12 cellular contexts compared by ENCODE assay signal in the genomic region with DNA sequence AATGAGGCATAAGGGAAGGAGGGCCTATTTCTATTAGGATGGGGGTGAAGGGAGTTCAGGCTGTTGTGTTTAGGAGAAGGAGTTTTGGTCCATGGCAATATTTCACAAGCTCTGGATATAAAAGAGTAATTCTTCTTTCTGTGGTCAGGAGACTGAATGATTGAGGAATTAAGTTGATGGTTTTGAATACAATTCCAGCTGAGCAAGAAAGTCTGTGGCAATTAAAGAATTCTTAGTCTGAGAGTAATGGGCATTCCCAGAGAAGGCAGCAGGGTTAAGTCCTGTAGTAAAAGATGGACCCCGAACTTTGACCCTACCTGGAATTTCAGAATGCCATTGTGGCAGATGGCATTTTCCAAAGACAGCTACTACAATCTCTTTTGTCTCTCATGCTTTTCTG.
DNase-seq lines count a peak whose midpoint lies in the region; TF ChIP-seq lines count a peak whose summit lies in the region.
"Had no signal": no experiment of that assay in that cellular context is flagged by ENCODE, and none has a peak within 500 bp of the region (broad histone marks: within the 10 kb centered on the region; RNA-seq: fewer than 3 reads in every experiment).

No MANE protein-coding gene starts in this region.

- peak overlapping the region; percentile 84 for H2BK12ac ChIP-seq in trophoblast cell (ENCODE audit: low read length)

- no peak overlapping the region for H3K27ac ChIP-seq in HEK293 (ENCODE audit: extremely low read depth, low read depth, low read length)
- H3K27ac ChIP-seq in trophoblast cell (ENCODE audit: low read depth, low read length): no peak overlapping the region
- no peak overlapping the region for H3K27ac ChIP-seq in smooth muscle cell (ENCODE audit: low read depth)
- H3K27ac ChIP-seq in ascending aorta: no peak overlapping the region
- H3K27ac ChIP-seq: C4-2B had no signal

- no peak overlapping the region for H4K8ac ChIP-seq in trophoblast cell (ENCODE audit: low read depth, low read length)

- no peak overlapping the region for H2AK5ac ChIP-seq in trophoblast cell (ENCODE audit: low read length)

- peak overlapping the region; percentile 23 for H4K91ac ChIP-seq in trophoblast cell (ENCODE audit: low read depth, low read length)

- no peak overlapping the region for H3K4ac ChIP-seq in trophoblast cell (ENCODE audit: low read depth, low read length)

- POLR2A ChIA-PET in HEK293 (lab: Yijun Ruan, JAX): no interaction called here

- no peak overlapping the region for H2BK5ac ChIP-seq in trophoblast cell (ENCODE audit: low read depth, low read length, poor library complexity)

- H2AFZ ChIP-seq in trophoblast cell (ENCODE audit: insufficient read depth, low read length, poor library complexity) (no peak overlapping the region), smooth muscle cell (ENCODE audit: low read depth) (no peak overlapping the region)

- H3K14ac ChIP-seq in trophoblast cell (ENCODE audit: low read length): peak overlapping the region; percentile 51

- no peak for TF ChIP-seq CTCF in HEK293 (tag by site-specific recombination; IDR thresholded peaks at IDR 0.05)
- TF ChIP-seq CTCF in smooth muscle cell (IDR thresholded peaks at IDR 0.05; ENCODE audit: borderline replicate concordance, insufficient read depth, poor library complexity, severe bottlenecking): no peak
- TF ChIP-seq CTCF in ascending aorta (IDR thresholded peaks at IDR 0.05): no peak

- H3K27me3 ChIP-seq in trophoblast cell (ENCODE audit: insufficient read depth, low read length) (no peaks in the 10 kb centered on the region), smooth muscle cell (ENCODE audit: low read depth) (no peaks in the 10 kb centered on the region), ascending aorta (no peaks in the 10 kb centered on the region)

- H3K9me3 ChIP-seq in HEK293 (ENCODE audit: control insufficient read depth, insufficient read depth, low read depth, low read length) (no peaks in the 10 kb centered on the region), trophoblast cell (ENCODE audit: insufficient read depth, low read depth, low read length) (no peaks in the 10 kb centered on the region), smooth muscle cell (replicated peaks; ENCODE audit: low read depth) (no peaks in the 10 kb centered on the region), ascending aorta (no peaks in the 10 kb centered on the region)
- H3K9me3 ChIP-seq: Caco-2 had no signal

- intact Hi-C loops in ascending aorta (cut with DNase I): no loop called here

- H2BK120ac ChIP-seq in trophoblast cell (ENCODE audit: insufficient read depth, low read length, poor library complexity): peak overlapping the region; percentile 21

- H3K9ac ChIP-seq in trophoblast cell (ENCODE audit: low read length) (no peak overlapping the region), smooth muscle cell (ENCODE audit: low read depth) (no peak overlapping the region)

- no peak overlapping the region for H3K18ac ChIP-seq in trophoblast cell (ENCODE audit: low read length)

- no peak overlapping the region for H3K4me2 ChIP-seq in trophoblast cell (ENCODE audit: low read length)
- H3K4me2 ChIP-seq in smooth muscle cell: no peak overlapping the region

- CTCF ChIA-PET in HEK293 (lab: Yijun Ruan, JAX): no interaction called here

- no peaks in the 10 kb centered on the region for H4K20me1 ChIP-seq in smooth muscle cell (ENCODE audit: low read depth)

- no peak overlapping the region for H3K23ac ChIP-seq in trophoblast cell (ENCODE audit: low read length)

- H3K79me2 ChIP-seq in trophoblast cell (ENCODE audit: control insufficient read depth, insufficient read depth, low read length, poor library complexity) (no peaks in the 10 kb centered on the region), smooth muscle cell (ENCODE audit: low read depth) (no peaks in the 10 kb centered on the region)

- DNase-seq in fibroblast of peridontal ligament (ENCODE audit: extremely low read depth) (peak; percentile 41), trophoblast cell (no peak), smooth muscle cell (lab: John Stamatoyannopoulos, UW; ENCODE audit: unreplicated experiment) (no peak), ascending aorta (ENCODE audit: low spot score in 2 of 2) (no peak)
- no peak for DNase-seq in stimulated activated naive CD4-positive, alpha-beta T cell treated with Interleukin-2 at 50 U/mL for 16 hours (lab: John Stamatoyannopoulos, UW)
- DNase-seq: AML-193; Caco-2; CD4-positive, alpha-beta T cell; GOT3; H7 had no signal

- H4K12ac ChIP-seq in trophoblast cell (ENCODE audit: low read depth, low read length): no peak overlapping the region

- H3K4me3 ChIP-seq in HEK293 (ENCODE audit: low read depth, low read length) (no peak overlapping the region), trophoblast cell (ENCODE audit: low read depth, low read length) (no peak overlapping the region), smooth muscle cell (no peak overlapping the region), ascending aorta (no peak overlapping the region)

- no CpG with 5 or more reads among the region's 1 CpG for WGBS in trophoblast cell (ENCODE audit: extremely low coverage, insufficient coverage, insufficient read length)
- WGBS in smooth muscle cell (ENCODE audit: low lambda C conversion rate): 95% methylated on average over 1 of the region's 1 CpG

- H3K36me3 ChIP-seq in HEK293 (ENCODE audit: control insufficient read depth in 2 of 2, insufficient read depth in 1 of 2, low read length in 2 of 2): no peaks in the 10 kb centered on the region
- H3K36me3 ChIP-seq in trophoblast cell (ENCODE audit: control insufficient read depth in 1 of 2, insufficient read depth in 2 of 2, low read length in 2 of 2): no peaks in the 10 kb centered on the region
- no peaks in the 10 kb centered on the region for H3K36me3 ChIP-seq in smooth muscle cell (ENCODE audit: low read depth)
- H3K36me3 ChIP-seq in ascending aorta: no peaks in the 10 kb centered on the region

- H3F3A ChIP-seq in smooth muscle cell (ENCODE audit: low read depth): no peaks in the 10 kb centered on the region

- peaks cover 12% of the 10 kb centered on the region for H3K79me1 ChIP-seq in trophoblast cell (ENCODE audit: low read length)

- H3K4me1 ChIP-seq in HEK293 (ENCODE audit: control insufficient read depth, insufficient read depth, low read length): no peaks in the 10 kb centered on the region
- H3K4me1 ChIP-seq in trophoblast cell (ENCODE audit: control insufficient read depth in 1 of 2, insufficient read depth in 2 of 2, low read length in 2 of 2): peaks cover 8 to 13% of the 10 kb centered on the region in 2 experiments
- no peaks in the 10 kb centered on the region for H3K4me1 ChIP-seq in smooth muscle cell (ENCODE audit: low read depth)
- no peaks in the 10 kb centered on the region for H3K4me1 ChIP-seq in ascending aorta
- H3K4me1 ChIP-seq: Caco-2 had no signal

TF ChIP-seq in HEK293, 187 proteins besides CTCF, POLR2A, EP300 and RAD21:
- no peak for TF ChIP-seq ZNF549 (tag by site-specific recombination; IDR thresholded peaks at IDR 0.05)
- no peak for TF ChIP-seq ZNF239 (tag by site-specific recombination; IDR thresholded peaks at IDR 0.05)
- TF ChIP-seq, protein P1, sequence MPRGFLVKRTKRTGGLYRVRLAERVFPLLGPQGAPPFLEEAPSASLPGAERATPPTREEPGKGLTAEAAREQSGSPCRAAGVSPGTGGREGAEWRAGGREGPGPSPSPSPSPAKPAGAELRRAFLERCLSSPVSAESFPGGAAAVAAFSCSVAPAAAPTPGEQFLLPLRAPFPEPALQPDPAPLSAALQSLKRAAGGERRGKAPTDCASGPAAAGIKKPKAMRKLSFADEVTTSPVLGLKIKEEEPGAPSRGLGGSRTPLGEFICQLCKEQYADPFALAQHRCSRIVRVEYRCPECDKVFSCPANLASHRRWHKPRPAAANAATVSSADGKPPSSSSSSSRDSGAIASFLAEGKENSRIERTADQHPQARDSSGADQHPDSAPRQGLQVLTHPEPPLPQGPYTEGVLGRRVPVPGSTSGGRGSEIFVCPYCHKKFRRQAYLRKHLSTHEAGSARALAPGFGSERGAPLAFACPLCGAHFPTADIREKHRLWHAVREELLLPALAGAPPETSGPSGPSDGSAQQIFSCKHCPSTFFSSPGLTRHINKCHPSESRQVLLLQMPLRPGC (tag by site-specific recombination; IDR thresholded peaks at IDR 0.05): no peak
- TF ChIP-seq, protein P2, sequence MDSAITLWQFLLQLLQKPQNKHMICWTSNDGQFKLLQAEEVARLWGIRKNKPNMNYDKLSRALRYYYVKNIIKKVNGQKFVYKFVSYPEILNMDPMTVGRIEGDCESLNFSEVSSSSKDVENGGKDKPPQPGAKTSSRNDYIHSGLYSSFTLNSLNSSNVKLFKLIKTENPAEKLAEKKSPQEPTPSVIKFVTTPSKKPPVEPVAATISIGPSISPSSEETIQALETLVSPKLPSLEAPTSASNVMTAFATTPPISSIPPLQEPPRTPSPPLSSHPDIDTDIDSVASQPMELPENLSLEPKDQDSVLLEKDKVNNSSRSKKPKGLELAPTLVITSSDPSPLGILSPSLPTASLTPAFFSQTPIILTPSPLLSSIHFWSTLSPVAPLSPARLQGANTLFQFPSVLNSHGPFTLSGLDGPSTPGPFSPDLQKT (IDR thresholded peaks at IDR 0.05; ENCODE audit: borderline replicate concordance, low read depth, low read length): 0 out of 2 replicates have a peak, but pooled peaks have one; percentile 23
